ENCODE assay signal across 8 cellular contexts in the genomic region with DNA sequence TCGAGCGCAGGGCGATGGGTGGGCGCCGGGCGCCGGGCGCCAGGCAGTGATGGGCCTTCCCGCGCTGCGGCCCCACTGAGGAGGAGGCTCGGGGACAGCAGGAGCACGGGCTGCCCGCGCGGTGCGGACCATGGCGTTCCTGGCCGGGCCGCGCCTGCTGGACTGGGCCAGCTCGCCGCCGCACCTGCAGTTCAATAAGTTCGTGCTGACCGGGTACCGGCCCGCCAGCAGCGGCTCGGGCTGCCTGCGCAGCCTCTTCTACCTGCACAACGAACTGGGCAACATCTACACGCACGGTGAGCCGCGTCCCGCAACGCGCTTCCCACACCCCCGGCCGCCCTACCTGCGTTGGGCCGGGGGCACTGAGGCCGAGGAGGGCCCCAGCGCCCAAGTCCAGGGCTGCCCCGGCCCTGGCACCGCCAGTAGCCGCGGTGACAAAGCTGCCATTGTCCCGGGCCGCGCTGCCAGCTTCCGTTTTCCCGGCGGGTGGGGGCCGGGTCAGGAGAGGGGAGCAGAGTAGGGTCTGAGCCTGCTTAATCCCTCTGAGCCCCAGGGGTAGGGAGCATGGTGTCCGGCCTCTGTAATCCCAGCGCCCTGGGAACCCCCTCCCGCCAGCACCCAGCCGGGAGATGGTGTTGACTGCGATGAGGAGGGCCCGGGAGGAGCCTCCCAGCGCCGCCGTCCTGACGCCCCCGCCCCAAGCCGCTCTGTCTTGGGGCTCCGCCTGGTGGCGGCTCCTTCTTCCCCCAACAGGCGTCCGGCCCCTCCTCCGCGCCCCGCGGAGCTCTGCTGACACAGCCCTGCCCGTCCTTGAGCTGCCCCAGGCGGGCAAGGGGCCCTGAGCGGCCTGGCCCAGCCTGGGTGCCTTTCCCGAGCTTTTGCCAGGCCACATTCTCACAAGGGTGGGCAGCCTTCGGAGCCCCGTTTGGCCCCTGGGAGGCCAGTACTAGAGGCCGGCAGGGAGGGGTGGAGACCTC. TPM values are rescaled to one million over a fixed set of nuclear protein-coding genes. Genes with fewer than 3 reads are reported as not detected.
DNase-seq lines count a peak whose midpoint lies in the region; ATAC-seq lines count a peak whose summit lies in the region.

No MANE protein-coding gene starts in this region.

- CTCF ChIA-PET in CD8-positive, alpha-beta memory T cell (lab: Charles Lee): interaction anchor here (0.7 to 1.4 kb wide), 3 partner anchors 9 to 11 kb away, joined by 3 to 4 read pairs (median 3); a partner anchor contains a TSS

- peak overlapping the region; percentile 15 to 88 (median 64) for H3K4me3 Mint-ChIP-seq in CD8-positive, alpha-beta memory T cell

- intact Hi-C loops in right cardiac atrium (cut with DNase I): no loop called here

- H3K9me3 Mint-ChIP-seq in CD8-positive, alpha-beta memory T cell: no peaks in the 10 kb centered on the region

- H3K27ac ChIP-seq in CD8-positive, alpha-beta memory T cell (ENCODE audit: low read depth, low read length): peak overlapping the region; percentile 39
- peak overlapping the region; percentile 10 for H3K27ac ChIP-seq in right cardiac atrium (ENCODE audit: low read length)
- no peak overlapping the region for H3K27ac ChIP-seq in rectal smooth muscle tissue (ENCODE audit: low read depth, low read length)

- peak overlapping the region; percentile 71 for H3K4me3 ChIP-seq in CD8-positive, alpha-beta memory T cell (ENCODE audit: low read length)
- peak overlapping the region; percentile 61 for H3K4me3 ChIP-seq in right cardiac atrium (ENCODE audit: low read length)
- peak overlapping the region; percentile 81 for H3K4me3 ChIP-seq in rectal smooth muscle tissue (ENCODE audit: low read length)

- peak; percentile 45 for ATAC-seq in GM19463 (IDR thresholded peaks at IDR 0.05; ENCODE audit: unreplicated experiment)
- peak; percentile 19 to 20 for ATAC-seq in right cardiac atrium
- ATAC-seq in GM21786 (IDR thresholded peaks at IDR 0.05; ENCODE audit: unreplicated experiment): no peak

- H3K36me3 Mint-ChIP-seq in CD8-positive, alpha-beta memory T cell: no peaks in the 10 kb centered on the region

- peaks cover 26% of the 10 kb centered on the region for H3K27me3 ChIP-seq in CD8-positive, alpha-beta memory T cell (ENCODE audit: insufficient read depth, low read length, poor library complexity, severe bottlenecking)
- H3K27me3 ChIP-seq in right cardiac atrium (ENCODE audit: control insufficient read depth, insufficient read depth): no peaks in the 10 kb centered on the region
- H3K27me3 ChIP-seq in rectal smooth muscle tissue (ENCODE audit: control insufficient read depth, insufficient read depth, low read length): peaks cover 18% of the 10 kb centered on the region

- H3K4me1 ChIP-seq in CD8-positive, alpha-beta memory T cell (ENCODE audit: insufficient read depth, low read length): peaks cover 27% of the 10 kb centered on the region
- H3K4me1 ChIP-seq in right cardiac atrium (ENCODE audit: control insufficient read depth, insufficient read depth, low read length): peaks cover 4% of the 10 kb centered on the region
- peaks cover 2% of the 10 kb centered on the region for H3K4me1 ChIP-seq in rectal smooth muscle tissue (ENCODE audit: control insufficient read depth, insufficient read depth, low read length)

- H3K27ac Mint-ChIP-seq in CD8-positive, alpha-beta memory T cell: no peak overlapping the region

- no peaks in the 10 kb centered on the region for H3K36me3 ChIP-seq in CD8-positive, alpha-beta memory T cell (ENCODE audit: insufficient read depth, low read length)
- no peaks in the 10 kb centered on the region for H3K36me3 ChIP-seq in rectal smooth muscle tissue (ENCODE audit: control insufficient read depth, insufficient read depth, low read length)

- no peak overlapping the region for H3K9ac ChIP-seq in rectal smooth muscle tissue (ENCODE audit: low read length)

- peaks cover 11 to 24% of the 10 kb centered on the region in 2 donors for H3K27me3 Mint-ChIP-seq in CD8-positive, alpha-beta memory T cell

- POLR2A ChIA-PET in CD8-positive, alpha-beta memory T cell (lab: Charles Lee): no interaction called here

- WGBS in right cardiac atrium: 3% methylated on average over 83 of the region's 83 CpGs

- peak; percentile 40 to 71 (median 55) for DNase-seq in CD8-positive, alpha-beta memory T cell
- DNase-seq in Kasumi-1 (lab: John Stamatoyannopoulos, UW) (peak; percentile 23 to 58), T follicular helper cell (ENCODE audit: low read depth) (peak; percentile 54), amniotic epithelial cell (ENCODE audit: low read depth) (peak; percentile 27), right cardiac atrium (peak; percentile 61 to 88 (median 87))

- H3K9me3 ChIP-seq in CD8-positive, alpha-beta memory T cell (ENCODE audit: low read length): no peaks in the 10 kb centered on the region
- no peaks in the 10 kb centered on the region for H3K9me3 ChIP-seq in right cardiac atrium (ENCODE audit: control insufficient read depth, low read length)

- H3K4me1 Mint-ChIP-seq in CD8-positive, alpha-beta memory T cell: peaks cover 10 to 35% (median 11%) of the 10 kb centered on the region in 3 donors

RNA-seq across cellular contexts. Expression of a gene that starts 0.7 kb away (rescaled TPM):
- total RNA-seq in CD8-positive, alpha-beta memory T cell: 10 to 100 TPM; 38.7 to 39.0 TPM
- polyA plus RNA-seq in CD8-positive, alpha-beta memory T cell: 1.5 TPM
- 1 to 10 TPM; 4.0 to 8.8 (median 5.5) TPM for total RNA-seq in right cardiac atrium
- 10.3 TPM for polyA plus RNA-seq in right cardiac atrium

RNA-seq across cellular contexts. Expression of a gene that starts 5.8 kb away (rescaled TPM):
- not detected for total RNA-seq in CD8-positive, alpha-beta memory T cell
- not detected for polyA plus RNA-seq in CD8-positive, alpha-beta memory T cell
- total RNA-seq in right cardiac atrium: not detected
- polyA plus RNA-seq in right cardiac atrium: not detected

RNA-seq across cellular contexts. Expression of a gene that starts 10.4 kb away (rescaled TPM):
- 100 to 1,000 TPM; 103 to 112 TPM for total RNA-seq in CD8-positive, alpha-beta memory T cell
- polyA plus RNA-seq in CD8-positive, alpha-beta memory T cell: 0.18 TPM
- total RNA-seq in right cardiac atrium: 1 to 10 TPM in 2 of 4 donors, not detected in 2; 1.1 to 2.1 TPM
- 2.1 TPM for polyA plus RNA-seq in right cardiac atrium

RNA-seq across cellular contexts. Expression of a gene that starts 42.9 kb away (rescaled TPM):
- total RNA-seq in CD8-positive, alpha-beta memory T cell: not detected
- polyA plus RNA-seq in CD8-positive, alpha-beta memory T cell: not detected
- total RNA-seq in right cardiac atrium: under 1 TPM; 0.14 to 0.46 (median 0.25) TPM
- 0.41 TPM for polyA plus RNA-seq in right cardiac atrium

RNA-seq across cellular contexts. Expression of a gene that starts 48.1 kb away (rescaled TPM):
- not detected for total RNA-seq in CD8-positive, alpha-beta memory T cell
- polyA plus RNA-seq in CD8-positive, alpha-beta memory T cell: not detected
- total RNA-seq in right cardiac atrium: not detected
- polyA plus RNA-seq in right cardiac atrium: not detected

Comparison
In these comparisons a context has a peak if more than half of its experiments do, and no peak if none do; other contexts are left out.
1. DNase-seq: peak in every context shown above with its lines; median percentile 87 in right cardiac atrium; 55 in CD8-positive, alpha-beta memory T cell; 54 in T follicular helper cell; 40 in Kasumi-1; 27 in amniotic epithelial cell.
2. RNA of a gene that starts 0.7 kb away (total RNA-seq): 38.7 to 39.0 TPM in CD8-positive, alpha-beta memory T cell; 4.0 to 8.8 TPM in right cardiac atrium; every median in the first group is over 4 times any median in the second.
3. RNA of a gene that starts 10.4 kb away (total RNA-seq): 103 to 112 TPM in CD8-positive, alpha-beta memory T cell; 1.1 to 2.1 TPM in right cardiac atrium; every median in the first group is over 10 times any median in the second.
4. Peak in every context shown above with its lines, with median percentiles within 50 percentile points of each other: H3K4me3 ChIP-seq.